17 cellular contexts compared by ENCODE assay signal in the genomic region with DNA sequence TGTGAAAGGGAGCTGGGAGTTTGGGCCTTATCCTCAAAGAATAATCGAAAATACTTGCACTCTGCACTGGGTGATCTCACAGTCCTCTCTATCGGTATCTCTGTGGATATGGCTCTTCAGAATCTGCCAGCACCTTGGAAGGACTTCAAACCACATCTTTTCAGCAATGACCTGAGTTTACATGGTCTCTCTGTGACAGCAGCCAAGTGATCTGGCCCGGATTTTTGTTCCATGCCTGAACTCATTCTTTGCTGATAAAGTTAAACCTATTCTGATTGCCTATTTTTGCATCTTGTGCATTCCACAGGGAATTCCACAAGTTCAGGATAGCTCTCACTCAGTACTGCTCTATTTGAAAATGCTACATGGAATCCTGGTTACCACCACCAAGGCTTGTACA.
A peak's percentile ranks its signal among the peaks of the same experiment; 100 is the strongest.
DNase-seq lines count a peak whose midpoint lies in the region; ATAC-seq and TF ChIP-seq lines count a peak whose summit lies in the region.
"Had no signal": no experiment of that assay in that cellular context is flagged by ENCODE, and none has a peak within 500 bp of the region (broad histone marks: within the 10 kb centered on the region; RNA-seq: fewer than 3 reads in every experiment).

No MANE protein-coding gene starts in this region.

- H3K4me2 ChIP-seq in mammary epithelial cell (ENCODE audit: insufficient read depth, low read depth, low read length), result no peak overlapping the region

- intact Hi-C loops in Right ventricle myocardium inferior (cut with DNase I), result loop anchor here (5.0 kb wide), 5 partner anchors 56 to 1081 kb away; no protein-coding TSS in a partner anchor
- intact Hi-C loops in mammary epithelial cell (cut with micrococcal nuclease), result no loop called here
- intact Hi-C loops in left ventricle myocardium inferior (cut with micrococcal nuclease), result no loop called here

- peaks cover 24% of the 10 kb centered on the region for H3K4me1 Mint-ChIP-seq in type B pancreatic cell (ENCODE audit: unreplicated experiment)

- H3K36me3 ChIP-seq in right atrium auricular region (no peaks in the 10 kb centered on the region), mammary epithelial cell (ENCODE audit: insufficient read depth, low read length) (no peaks in the 10 kb centered on the region), left ventricle myocardium inferior (no peaks in the 10 kb centered on the region)

- H3K4me1 ChIP-seq in right atrium auricular region (peaks cover 0 to 25% of the 10 kb centered on the region in 2 donors), mammary epithelial cell (ENCODE audit: insufficient read depth, low read length) (no peaks in the 10 kb centered on the region), left ventricle myocardium inferior (peaks cover 54% of the 10 kb centered on the region)
- H3K4me1 ChIP-seq: Caco-2 had no signal

- H2AFZ ChIP-seq in mammary epithelial cell (ENCODE audit: low read depth, low read length), result peak overlapping the region; percentile 17
- H2AFZ ChIP-seq: GM23248 had no signal

- H3K79me2 ChIP-seq in mammary epithelial cell (ENCODE audit: insufficient read depth, low read length), result no peaks in the 10 kb centered on the region

- H3K9ac ChIP-seq in mammary epithelial cell (ENCODE audit: insufficient read depth, low read length), result no peak overlapping the region
- H3K9ac ChIP-seq: GM23248 had no signal

- WGBS in mammary epithelial cell (ENCODE audit: low coverage, missing lambda C conversion rate), result 13% methylated on average over 3 of the region's 3 CpGs

- dilution Hi-C loops in mammary epithelial cell (cut with HindIII; ENCODE audit: low sequenced_read_pairs), result no loop called here

- no peaks in the 10 kb centered on the region for H4K20me1 ChIP-seq in mammary epithelial cell (ENCODE audit: insufficient read depth, low read length)

- H3K27ac ChIP-seq in right atrium auricular region (peak overlapping the region in 1 of 2 donors; percentile 53), mammary epithelial cell (ENCODE audit: insufficient read depth, low read depth, low read length) (no peak overlapping the region), left ventricle myocardium inferior (replicated peaks) (peak overlapping the region; percentile 80)
- H3K27ac ChIP-seq: GM23248 had no signal

- peak; percentile 96 for ATAC-seq in Right ventricle myocardium inferior
- no peak for ATAC-seq in HG03378 (IDR thresholded peaks at IDR 0.05; ENCODE audit: unreplicated experiment)
- no peak for ATAC-seq in HG03280 (IDR thresholded peaks at IDR 0.05; ENCODE audit: unreplicated experiment)
- ATAC-seq: GM12878 had no signal

- no peaks in the 10 kb centered on the region for H3K36me3 Mint-ChIP-seq in type B pancreatic cell

- H3K4me3 Mint-ChIP-seq in type B pancreatic cell, result no peak overlapping the region

- H3K9me3 ChIP-seq in right atrium auricular region, result no peaks in the 10 kb centered on the region
- no peaks in the 10 kb centered on the region for H3K9me3 ChIP-seq in mammary epithelial cell (replicated peaks; ENCODE audit: insufficient read depth, low read length)
- no peaks in the 10 kb centered on the region for H3K9me3 ChIP-seq in left ventricle myocardium inferior (replicated peaks)
- H3K9me3 ChIP-seq: Caco-2 had no signal

- CTCF ChIA-PET in mammary epithelial cell (lab: Charles Lee; ENCODE audit: low non-redundant PET), result no interaction called here

- H3K4me3 ChIP-seq in right atrium auricular region, result no peak overlapping the region
- no peak overlapping the region for H3K4me3 ChIP-seq in mammary epithelial cell (replicated peaks in 1 of 3; ENCODE audit: insufficient read depth in 1 of 3, low read depth in 2 of 3, low read length in 3 of 3)
- H3K4me3 ChIP-seq in left ventricle myocardium inferior, result no peak overlapping the region
- H3K4me3 ChIP-seq: GM12878, GM23248 had no signal

- in situ Hi-C loops in mammary epithelial cell (cut with MboI; ENCODE audit: low sequenced_read_pairs in 2 of 2), result no loop called here

- no peaks in the 10 kb centered on the region for H3K27me3 ChIP-seq in right atrium auricular region
- no peaks in the 10 kb centered on the region for H3K27me3 ChIP-seq in mammary epithelial cell (ENCODE audit: insufficient read depth, low read length)
- H3K27me3 ChIP-seq in left ventricle myocardium inferior (ENCODE audit: low read depth), result no peaks in the 10 kb centered on the region

- no peak overlapping the region for H3K27ac Mint-ChIP-seq in type B pancreatic cell

- no peaks in the 10 kb centered on the region for H3K27me3 Mint-ChIP-seq in type B pancreatic cell

- no peaks in the 10 kb centered on the region for H3K9me3 Mint-ChIP-seq in type B pancreatic cell

- BruUV-seq in mammary epithelial cell (replicated peaks; lab: Mats Ljungman, UMichigan), result no TSS peak

- DNase-seq in Right ventricle myocardium inferior (ENCODE audit: missing footprints) (no peak), right atrium auricular region (ENCODE audit: low spot score) (no peak), mammary epithelial cell (no peak), left ventricle myocardium inferior (peak; percentile 38), type B pancreatic cell (ENCODE audit: extremely low spot score, unreplicated experiment) (no peak), OCI-M1 (lab: John Stamatoyannopoulos, UW) (no peak)
- DNase-seq: 8988T, Caco-2, DMS53, GM23248, NCI-H1436, NCI-H2081, NCI-H510A treated with DMSO at 0.1 percent for 48 hours, SIG-M5 had no signal

- TF ChIP-seq CTCF in right atrium auricular region (IDR thresholded peaks at IDR 0.05) (no peak), mammary epithelial cell (conservative IDR thresholded peaks at IDR 0.05 in 1 of 2, IDR thresholded peaks at IDR 0.05 in 1 of 2; ENCODE audit: extremely low read depth in 1 of 2, insufficient read depth in 1 of 2, low read depth in 1 of 2, low read length in 2 of 2) (no peak), left ventricle myocardium inferior (IDR thresholded peaks at IDR 0.05; ENCODE audit: borderline replicate concordance) (no peak), type B pancreatic cell (conservative IDR thresholded peaks at IDR 0.05) (no peak)
